In genomic region chr6:99138445-99138844, GRCh38 we compare ENCODE assay signal across 18 cellular contexts.
DNase-seq lines count a peak whose midpoint lies in the region; TF ChIP-seq lines count a peak whose summit lies in the region.
"Had no signal": no experiment of that assay in that cellular context is flagged by ENCODE, and none has a peak within 500 bp of the region (broad histone marks: within the 10 kb centered on the region; RNA-seq: fewer than 3 reads in every experiment).

No MANE protein-coding gene starts in this region.

- intact Hi-C loops in PC-9 (cut with micrococcal nuclease; ENCODE audit: unreplicated experiment), result no loop called here

- no peak overlapping the region for H3K4me2 ChIP-seq in PC-9

- H3K27ac Mint-ChIP-seq in glutamatergic neuron (ENCODE audit: unreplicated experiment), result peak overlapping the region; percentile 96

- DNase-seq in DMS 273 (lab: John Stamatoyannopoulos, UW; ENCODE audit: unreplicated experiment) (peak; percentile 52), DMS 273 treated with DMSO at 0.1 percent for 48 hours (lab: John Stamatoyannopoulos, UW) (no peak), DMS114 treated with DMSO at 0.1 percent for 48 hours (lab: John Stamatoyannopoulos, UW; ENCODE audit: unreplicated experiment) (peak; percentile 0), NCI-H524 (lab: John Stamatoyannopoulos, UW) (peak; percentile 8 to 63), glutamatergic neuron (no peak), MG63 (no peak), PC-9 (no peak)
- DNase-seq in effector CD8-positive, alpha-beta T cell (lab: John Stamatoyannopoulos, UW), result no peak
- DNase-seq: CD8-positive, alpha-beta memory T cell; DMS79 treated with DMSO at 0.1 percent for 48 hours; IMR-90; Kasumi-1; NCI-H187; NCI-H446; PC-3; T-helper 9 cell had no signal

- no peaks in the 10 kb centered on the region for H3K79me2 ChIP-seq in PC-9 (ENCODE audit: low read depth)

- H3F3A ChIP-seq in PC-9 (ENCODE audit: insufficient read depth, low read depth), result no peaks in the 10 kb centered on the region

- H3K9me2 ChIP-seq in PC-9 (ENCODE audit: insufficient read depth), result peaks cover 6% of the 10 kb centered on the region; the same call in 1 of the 2 replicates

- no peaks in the 10 kb centered on the region for H3K4me1 ChIP-seq in PC-9 (replicated peaks; ENCODE audit: insufficient read depth)
- H3K4me1 ChIP-seq: HAP-1 had no signal

- no peaks in the 10 kb centered on the region for H3K27me3 Mint-ChIP-seq in glutamatergic neuron (ENCODE audit: unreplicated experiment)

- no peak for TF ChIP-seq CTCF in glutamatergic neuron (IDR thresholded peaks at IDR 0.05; ENCODE audit: partially characterized antibody, unreplicated experiment)
- TF ChIP-seq CTCF in PC-9 (conservative IDR thresholded peaks at IDR 0.05), result no peak

- no peaks in the 10 kb centered on the region for H4K20me1 ChIP-seq in PC-9 (ENCODE audit: insufficient read depth)

- H2AFZ ChIP-seq in PC-9, result no peak overlapping the region

- no peak overlapping the region for H3K4me3 ChIP-seq in MG63
- H3K4me3 ChIP-seq in PC-9, result no peak overlapping the region
- H3K4me3 ChIP-seq: HAP-1 had no signal

- no peaks in the 10 kb centered on the region for H3K36me3 ChIP-seq in MG63
- no peaks in the 10 kb centered on the region for H3K36me3 ChIP-seq in PC-9 (ENCODE audit: low read depth)
- H3K36me3 ChIP-seq: HAP-1 had no signal

- no peak overlapping the region for H3K27ac ChIP-seq in PC-9
- H3K27ac ChIP-seq: 22Rv1 had no signal

- H3K9me3 Mint-ChIP-seq in glutamatergic neuron (ENCODE audit: unreplicated experiment), result peaks cover 12% of the 10 kb centered on the region
- H3K9me3 Mint-ChIP-seq: CD8-positive, alpha-beta memory T cell had no signal

- peaks cover 56% of the 10 kb centered on the region for H3K4me1 Mint-ChIP-seq in glutamatergic neuron (ENCODE audit: low read depth, unreplicated experiment)
- H3K4me1 Mint-ChIP-seq: CD8-positive, alpha-beta memory T cell had no signal

- no TSS peak for BruUV-seq in PC-9 (replicated peaks; lab: Mats Ljungman, UMichigan)

- H3K9me3 ChIP-seq in MG63, result no peaks in the 10 kb centered on the region
- no peaks in the 10 kb centered on the region for H3K9me3 ChIP-seq in PC-9 (ENCODE audit: insufficient read depth, low read depth)
- H3K9me3 ChIP-seq: HAP-1 had no signal

- CTCF ChIA-PET in PC-9 (lab: Charles Lee), result no interaction called here

- H3K27me3 ChIP-seq in MG63 (no peaks in the 10 kb centered on the region), PC-9 (ENCODE audit: insufficient read depth, low read depth) (no peaks in the 10 kb centered on the region)

- H3K4me3 Mint-ChIP-seq in glutamatergic neuron (ENCODE audit: unreplicated experiment), result peak overlapping the region; percentile 53
- H3K4me3 Mint-ChIP-seq: CD8-positive, alpha-beta memory T cell had no signal

- POLR2A ChIA-PET in PC-9 (lab: Charles Lee; ENCODE audit: unreplicated experiment), result no interaction called here

- no peaks in the 10 kb centered on the region for H3K36me3 Mint-ChIP-seq in glutamatergic neuron (ENCODE audit: unreplicated experiment)
- H3K36me3 Mint-ChIP-seq: CD8-positive, alpha-beta memory T cell had no signal

Comparison
In these comparisons a context has a peak if more than half of its experiments do, and no peak if none do; other contexts are left out.
1. DNase-seq: peak in DMS 273 (single experiment), DMS114 treated with DMSO at 0.1 percent for 48 hours (single experiment) and NCI-H524 (2 of 2); none in DMS 273 treated with DMSO at 0.1 percent for 48 hours (single experiment), glutamatergic neuron (single experiment), MG63 (single experiment), PC-9 (0 of 2) and effector CD8-positive, alpha-beta T cell (single experiment).